ENCODE assay signal across 1 cellular context in genomic region chr7:77570330-77571011, GRCh38.
TF ChIP-seq lines count a peak whose summit lies in the region.

No MANE protein-coding gene starts in this region.

TF ChIP-seq in IMR-90, 13 proteins besides CTCF, POLR2A, EP300 and RAD21:
- TF ChIP-seq NFE2L2 (IDR thresholded peaks at IDR 0.05; ENCODE audit: low read depth, low read length) (peak; percentile 30; the same call in 1 of the 2 replicates), RFX5 (IDR thresholded peaks at IDR 0.05; ENCODE audit: low read depth, low read length) (no peak)
